In genomic region chr6:131036143-131036542, GRCh38 we compare ENCODE assay signal across 1 cellular context.
TF ChIP-seq lines count a peak whose summit lies in the region.

No MANE protein-coding gene starts in this region.

TF ChIP-seq in HepG2, 621 proteins besides CTCF, POLR2A, EP300 and RAD21 (continued from another document):
- TF ChIP-seq ZHX2 (IDR thresholded peaks at IDR 0.05; ENCODE audit: low read depth), result no peak
- no peak for TF ChIP-seq ZHX2 (CRISPR knock-in tag; IDR thresholded peaks at IDR 0.05; ENCODE audit: borderline replicate concordance)
- no peak for TF ChIP-seq MZF1 (CRISPR knock-in tag; IDR thresholded peaks at IDR 0.05; ENCODE audit: borderline replicate concordance)
- no peak for TF ChIP-seq ZXDC (CRISPR knock-in tag; IDR thresholded peaks at IDR 0.05)
- no peak for TF ChIP-seq HES4 (CRISPR knock-in tag; IDR thresholded peaks at IDR 0.05; ENCODE audit: borderline replicate concordance)
- TF ChIP-seq SRF (IDR thresholded peaks at IDR 0.05; ENCODE audit: low read depth, low read length), result no peak
- TF ChIP-seq PRDM4 (CRISPR knock-in tag; IDR thresholded peaks at IDR 0.05; ENCODE audit: borderline replicate concordance), result no peak
- no peak for TF ChIP-seq NBN (conservative IDR thresholded peaks at IDR 0.05)
- no peak for TF ChIP-seq ZNF160 (CRISPR knock-in tag; IDR thresholded peaks at IDR 0.05)
- no peak for TF ChIP-seq ZFP36L2 (CRISPR knock-in tag; IDR thresholded peaks at IDR 0.05)
- TF ChIP-seq HINFP (CRISPR knock-in tag; IDR thresholded peaks at IDR 0.05; ENCODE audit: low read depth), result no peak
- TF ChIP-seq SALL2 (CRISPR knock-in tag; IDR thresholded peaks at IDR 0.05), result no peak
- no peak for TF ChIP-seq ZNF431 (CRISPR knock-in tag; IDR thresholded peaks at IDR 0.05; ENCODE audit: borderline replicate concordance, low read depth)
